In genomic region chr3:149971403-149972075, GRCh38 we compare ENCODE assay signal across 8 cellular contexts. TPM values are rescaled to one million over a fixed set of nuclear protein-coding genes. Genes with fewer than 3 reads are reported as not detected.
DNase-seq lines count a peak whose midpoint lies in the region; ATAC-seq lines count a peak whose summit lies in the region.

No MANE protein-coding gene starts in this region.

- ATAC-seq in HG02973 (IDR thresholded peaks at IDR 0.05; ENCODE audit: unreplicated experiment): peak; percentile 17

- DNase-seq in G401 (ENCODE audit: low spot score) (peak; percentile 73), NCI-H446 (lab: John Stamatoyannopoulos, UW) (peak; percentile 84 to 93), activated T-cell treated with anti-CD3 and anti-CD28 coated beads for 1 hour (ENCODE audit: low read depth) (peak; percentile 24), epidermal melanocyte (ENCODE audit: insufficient read length, low spot score) (peak; percentile 28), midbrain (lab: John Stamatoyannopoulos, UW) (peak; percentile 70), NOMO-1 treated with dmso at 0.1 percent for 144 hours (lab: John Stamatoyannopoulos, UW; ENCODE audit: unreplicated experiment) (no peak)
- peak; percentile 24 for DNase-seq in stimulated activated naive CD4-positive, alpha-beta T cell treated with Interleukin-2 at 50 U/mL for 16 hours (lab: John Stamatoyannopoulos, UW)

- in situ Hi-C loops in G401 (cut with HindIII; ENCODE audit: low sequenced_read_pairs): no loop called here

RNA-seq across cellular contexts. Expression of gene PFN2, which starts 0.8 kb away (rescaled TPM):
- total RNA-seq in G401 (2014; rRNA removed; shearing (Covaris generic)): 361 and 497 TPM in 2 replicates
